13 cellular contexts compared by ENCODE assay signal in the genomic region with DNA sequence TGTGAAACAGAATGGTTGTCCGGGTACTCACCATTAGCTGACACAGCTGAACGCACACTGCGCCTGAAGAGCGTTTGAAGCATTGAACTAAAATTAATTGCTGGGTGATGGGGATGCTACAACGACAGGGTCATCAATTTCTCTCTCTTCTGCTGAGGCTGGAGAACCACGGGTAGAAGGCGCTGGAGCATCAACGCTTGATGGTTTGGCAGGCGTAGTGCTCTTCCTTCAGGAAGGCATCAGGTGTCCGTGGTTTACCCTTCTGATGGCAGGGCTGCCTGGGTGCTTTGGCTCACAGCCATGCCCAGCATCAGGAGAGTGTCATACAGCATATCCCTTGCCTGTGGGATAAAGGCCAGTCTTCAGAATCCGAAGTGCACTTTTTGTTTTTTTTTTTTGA. TPM values are rescaled to one million over a fixed set of nuclear protein-coding genes. Genes with fewer than 3 reads are reported as not detected.
DNase-seq lines count a peak whose midpoint lies in the region; ATAC-seq and TF ChIP-seq lines count a peak whose summit lies in the region.
"Had no signal": no experiment of that assay in that cellular context is flagged by ENCODE, and none has a peak within 500 bp of the region (broad histone marks: within the 10 kb centered on the region; RNA-seq: fewer than 3 reads in every experiment).

No MANE protein-coding gene starts in this region.

- H3K27me3 ChIP-seq in BLaER1 (no peaks in the 10 kb centered on the region), DND-41 (ENCODE audit: insufficient read depth, low read length, poor library complexity) (no peaks in the 10 kb centered on the region), A673 (replicated peaks; ENCODE audit: insufficient read depth, low read depth, low read length, poor library complexity) (no peaks in the 10 kb centered on the region)
- H3K27me3 ChIP-seq: uterus had no signal

- peak overlapping the region; percentile 95 for H3K27ac ChIP-seq in BLaER1
- H3K27ac ChIP-seq in DND-41 (ENCODE audit: low read length) = peak overlapping the region; percentile 93
- no peak overlapping the region for H3K27ac ChIP-seq in A673 (ENCODE audit: low read depth, low read length, poor library complexity, severe bottlenecking)
- H3K27ac ChIP-seq: coronary artery, uterus had no signal

- H3K4me2 ChIP-seq in BLaER1 (peak overlapping the region; percentile 94), DND-41 (ENCODE audit: insufficient read depth, low read length) (peak overlapping the region; percentile 66)

- no peak for ATAC-seq in DND-41 (ENCODE audit: insufficient read depth, low read depth)
- ATAC-seq in central memory CD8-positive, alpha-beta T cell (replicated peaks; ENCODE audit: extremely low read depth, poor library complexity, severe bottlenecking) = no peak
- ATAC-seq: sciatic nerve had no signal

- no peaks in the 10 kb centered on the region for H3K9me3 Mint-ChIP-seq in central memory CD8-positive, alpha-beta T cell
- H3K9me3 Mint-ChIP-seq: HFFc6 had no signal

- POLR2A ChIA-PET in A673 (lab: Charles Lee; ENCODE audit: low non-redundant PET) = no interaction called here

- H4K20me1 ChIP-seq in BLaER1 = no peaks in the 10 kb centered on the region
- H4K20me1 ChIP-seq in DND-41 (ENCODE audit: insufficient read depth, low read length) = no peaks in the 10 kb centered on the region

- H3K36me3 Mint-ChIP-seq in central memory CD8-positive, alpha-beta T cell (ENCODE audit: insufficient read depth) = peaks cover 36% of the 10 kb centered on the region

- H2AFZ ChIP-seq in DND-41 (ENCODE audit: low read depth, low read length) = no peak overlapping the region

- no TSS peak for BruUV-seq in A673 (replicated peaks; lab: Mats Ljungman, UMichigan)

- peak; percentile 30 for TF ChIP-seq CTCF in DND-41 (IDR thresholded peaks at IDR 0.05; ENCODE audit: borderline replicate concordance, extremely low read depth, low read length, poor library complexity, severe bottlenecking)
- no peak for TF ChIP-seq CTCF in A673 (conservative IDR thresholded peaks at IDR 0.05; ENCODE audit: low read depth, low read length)

- H3K27ac Mint-ChIP-seq in central memory CD8-positive, alpha-beta T cell (ENCODE audit: low read depth) = peak overlapping the region; percentile 98
- H3K27ac Mint-ChIP-seq: HFFc6 had no signal

- intact Hi-C loops in A673 (cut with micrococcal nuclease; ENCODE audit: unreplicated experiment) = no loop called here

- DNase-seq in DND-41 = peak; percentile 57
- DNase-seq in NCI-H2107 treated with DMSO at 0.1 percent for 48 hours (lab: John Stamatoyannopoulos, UW; ENCODE audit: unreplicated experiment) = peak; percentile 54
- no peak for DNase-seq in central memory CD8-positive, alpha-beta T cell (ENCODE audit: low spot score in 2 of 2)
- DNase-seq in NCI-H146 treated with DMSO at 0.1 percent for 48 hours (lab: John Stamatoyannopoulos, UW; ENCODE audit: unreplicated experiment) = no peak
- no peak for DNase-seq in A673 (ENCODE audit: low spot score)
- no peak for DNase-seq in superior temporal gyrus (ENCODE audit: extremely low spot score)
- DNase-seq in Ammon's horn (ENCODE audit: low spot score) = no peak
- DNase-seq: HFFc6, uterus had no signal

- H3K79me2 ChIP-seq in DND-41 (ENCODE audit: insufficient read depth, low read length) = peaks cover 16% of the 10 kb centered on the region

- H3K9ac ChIP-seq in BLaER1 (peak overlapping the region; percentile 83), DND-41 (ENCODE audit: low read depth, low read length) (peak overlapping the region; percentile 59)

- peak overlapping the region; percentile 67 for H3K4me3 ChIP-seq in BLaER1
- H3K4me3 ChIP-seq in DND-41 (ENCODE audit: low read depth in 1 of 2, low read length in 2 of 2) = peak overlapping the region in 1 of 2 experiments; percentile 38; a peak in 2 of 4 replicates
- H3K4me3 ChIP-seq in A673 (ENCODE audit: low read depth, low read length, poor library complexity, severe bottlenecking) = no peak overlapping the region
- H3K4me3 ChIP-seq: coronary artery, uterus had no signal

- H3K36me3 ChIP-seq in BLaER1 (peaks cover 9% of the 10 kb centered on the region), DND-41 (ENCODE audit: insufficient read depth, low read length) (peaks cover 6% of the 10 kb centered on the region; the same call in 1 of the 2 replicates), A673 (ENCODE audit: insufficient read depth, low read length, poor library complexity, severe bottlenecking) (no peaks in the 10 kb centered on the region)
- H3K36me3 ChIP-seq: uterus had no signal

- CTCF ChIA-PET in A673 (lab: Charles Lee) = no interaction called here

- H3K4me1 Mint-ChIP-seq in central memory CD8-positive, alpha-beta T cell = peaks cover 89% of the 10 kb centered on the region

- H3K4me1 ChIP-seq in BLaER1 (peaks cover 83% of the 10 kb centered on the region), DND-41 (ENCODE audit: insufficient read depth, low read length) (peaks cover 90% of the 10 kb centered on the region), A673 (ENCODE audit: insufficient read depth, low read length, poor library complexity, severe bottlenecking) (peaks cover 8% of the 10 kb centered on the region)
- H3K4me1 ChIP-seq: uterus had no signal

- H3K9me3 ChIP-seq in BLaER1 = no peaks in the 10 kb centered on the region
- H3K9me3 ChIP-seq in DND-41 (ENCODE audit: insufficient read depth, low read length, severe bottlenecking) = no peaks in the 10 kb centered on the region
- no peaks in the 10 kb centered on the region for H3K9me3 ChIP-seq in A673 (ENCODE audit: low read depth, low read length, poor library complexity, severe bottlenecking)
- H3K9me3 ChIP-seq: uterus had no signal

- H3K27me3 Mint-ChIP-seq in central memory CD8-positive, alpha-beta T cell = no peaks in the 10 kb centered on the region

- peak overlapping the region; percentile 85 for H3K4me3 Mint-ChIP-seq in central memory CD8-positive, alpha-beta T cell
- H3K4me3 Mint-ChIP-seq: HFFc6 had no signal

RNA-seq across cellular contexts. Expression of gene UBE2L5, which starts 46.9 kb away (rescaled TPM):
- total RNA-seq in A673 (2021) = 0.21 TPM in 1 of 2 replicates, not detected in the other
- total RNA-seq: fibroblast of villous mesenchyme had no signal

Comparison
In these comparisons a context has a peak if more than half of its experiments do, and no peak if none do; other contexts are left out.
1. DNase-seq: peak in DND-41 (single experiment) and NCI-H2107 treated with DMSO at 0.1 percent for 48 hours (single experiment); none in central memory CD8-positive, alpha-beta T cell (0 of 2), NCI-H146 treated with DMSO at 0.1 percent for 48 hours (single experiment), A673 (single experiment), superior temporal gyrus (single experiment) and Ammon's horn (single experiment).